ENCODE assay signal across 1 cellular context in the genomic region with DNA sequence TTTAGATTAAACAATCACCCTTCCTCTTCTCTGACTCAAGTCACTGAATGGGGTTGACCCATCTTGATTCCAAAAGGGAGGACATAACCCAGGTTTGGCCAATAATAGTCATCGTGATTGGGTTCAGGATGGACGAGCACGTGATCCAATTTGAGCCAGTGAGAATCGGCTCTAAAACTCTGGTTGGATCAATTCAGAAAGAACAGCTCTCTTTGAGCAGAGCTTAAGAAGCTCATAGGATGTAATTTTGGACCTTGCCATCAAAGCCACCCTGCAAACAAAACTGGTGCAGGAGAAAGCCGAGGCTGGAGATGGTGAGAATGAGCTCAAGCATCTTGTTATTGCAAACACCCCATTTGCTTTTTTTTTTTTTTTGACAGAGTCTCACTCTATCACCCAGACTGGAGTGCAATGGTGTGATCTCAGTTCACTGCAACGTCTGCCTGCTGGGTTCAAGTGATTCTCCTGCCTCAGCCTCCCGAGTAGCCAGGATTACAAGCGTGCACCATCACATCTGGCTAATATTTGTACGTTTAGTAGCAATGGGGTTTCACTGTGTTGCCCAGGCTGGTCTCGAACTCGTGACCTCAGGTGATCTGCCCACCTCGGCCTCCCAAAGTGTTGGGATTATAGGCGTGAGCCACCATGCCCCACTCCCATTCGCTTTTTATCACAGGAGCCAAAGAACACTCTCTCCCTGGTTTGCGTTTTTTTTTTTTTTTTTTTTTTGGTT.
TF ChIP-seq lines count a peak whose summit lies in the region.

No MANE protein-coding gene starts in this region.

TF ChIP-seq in K562, 482 proteins besides CTCF, POLR2A, EP300 and RAD21 (continued from another document):
- TF ChIP-seq, protein P1, sequence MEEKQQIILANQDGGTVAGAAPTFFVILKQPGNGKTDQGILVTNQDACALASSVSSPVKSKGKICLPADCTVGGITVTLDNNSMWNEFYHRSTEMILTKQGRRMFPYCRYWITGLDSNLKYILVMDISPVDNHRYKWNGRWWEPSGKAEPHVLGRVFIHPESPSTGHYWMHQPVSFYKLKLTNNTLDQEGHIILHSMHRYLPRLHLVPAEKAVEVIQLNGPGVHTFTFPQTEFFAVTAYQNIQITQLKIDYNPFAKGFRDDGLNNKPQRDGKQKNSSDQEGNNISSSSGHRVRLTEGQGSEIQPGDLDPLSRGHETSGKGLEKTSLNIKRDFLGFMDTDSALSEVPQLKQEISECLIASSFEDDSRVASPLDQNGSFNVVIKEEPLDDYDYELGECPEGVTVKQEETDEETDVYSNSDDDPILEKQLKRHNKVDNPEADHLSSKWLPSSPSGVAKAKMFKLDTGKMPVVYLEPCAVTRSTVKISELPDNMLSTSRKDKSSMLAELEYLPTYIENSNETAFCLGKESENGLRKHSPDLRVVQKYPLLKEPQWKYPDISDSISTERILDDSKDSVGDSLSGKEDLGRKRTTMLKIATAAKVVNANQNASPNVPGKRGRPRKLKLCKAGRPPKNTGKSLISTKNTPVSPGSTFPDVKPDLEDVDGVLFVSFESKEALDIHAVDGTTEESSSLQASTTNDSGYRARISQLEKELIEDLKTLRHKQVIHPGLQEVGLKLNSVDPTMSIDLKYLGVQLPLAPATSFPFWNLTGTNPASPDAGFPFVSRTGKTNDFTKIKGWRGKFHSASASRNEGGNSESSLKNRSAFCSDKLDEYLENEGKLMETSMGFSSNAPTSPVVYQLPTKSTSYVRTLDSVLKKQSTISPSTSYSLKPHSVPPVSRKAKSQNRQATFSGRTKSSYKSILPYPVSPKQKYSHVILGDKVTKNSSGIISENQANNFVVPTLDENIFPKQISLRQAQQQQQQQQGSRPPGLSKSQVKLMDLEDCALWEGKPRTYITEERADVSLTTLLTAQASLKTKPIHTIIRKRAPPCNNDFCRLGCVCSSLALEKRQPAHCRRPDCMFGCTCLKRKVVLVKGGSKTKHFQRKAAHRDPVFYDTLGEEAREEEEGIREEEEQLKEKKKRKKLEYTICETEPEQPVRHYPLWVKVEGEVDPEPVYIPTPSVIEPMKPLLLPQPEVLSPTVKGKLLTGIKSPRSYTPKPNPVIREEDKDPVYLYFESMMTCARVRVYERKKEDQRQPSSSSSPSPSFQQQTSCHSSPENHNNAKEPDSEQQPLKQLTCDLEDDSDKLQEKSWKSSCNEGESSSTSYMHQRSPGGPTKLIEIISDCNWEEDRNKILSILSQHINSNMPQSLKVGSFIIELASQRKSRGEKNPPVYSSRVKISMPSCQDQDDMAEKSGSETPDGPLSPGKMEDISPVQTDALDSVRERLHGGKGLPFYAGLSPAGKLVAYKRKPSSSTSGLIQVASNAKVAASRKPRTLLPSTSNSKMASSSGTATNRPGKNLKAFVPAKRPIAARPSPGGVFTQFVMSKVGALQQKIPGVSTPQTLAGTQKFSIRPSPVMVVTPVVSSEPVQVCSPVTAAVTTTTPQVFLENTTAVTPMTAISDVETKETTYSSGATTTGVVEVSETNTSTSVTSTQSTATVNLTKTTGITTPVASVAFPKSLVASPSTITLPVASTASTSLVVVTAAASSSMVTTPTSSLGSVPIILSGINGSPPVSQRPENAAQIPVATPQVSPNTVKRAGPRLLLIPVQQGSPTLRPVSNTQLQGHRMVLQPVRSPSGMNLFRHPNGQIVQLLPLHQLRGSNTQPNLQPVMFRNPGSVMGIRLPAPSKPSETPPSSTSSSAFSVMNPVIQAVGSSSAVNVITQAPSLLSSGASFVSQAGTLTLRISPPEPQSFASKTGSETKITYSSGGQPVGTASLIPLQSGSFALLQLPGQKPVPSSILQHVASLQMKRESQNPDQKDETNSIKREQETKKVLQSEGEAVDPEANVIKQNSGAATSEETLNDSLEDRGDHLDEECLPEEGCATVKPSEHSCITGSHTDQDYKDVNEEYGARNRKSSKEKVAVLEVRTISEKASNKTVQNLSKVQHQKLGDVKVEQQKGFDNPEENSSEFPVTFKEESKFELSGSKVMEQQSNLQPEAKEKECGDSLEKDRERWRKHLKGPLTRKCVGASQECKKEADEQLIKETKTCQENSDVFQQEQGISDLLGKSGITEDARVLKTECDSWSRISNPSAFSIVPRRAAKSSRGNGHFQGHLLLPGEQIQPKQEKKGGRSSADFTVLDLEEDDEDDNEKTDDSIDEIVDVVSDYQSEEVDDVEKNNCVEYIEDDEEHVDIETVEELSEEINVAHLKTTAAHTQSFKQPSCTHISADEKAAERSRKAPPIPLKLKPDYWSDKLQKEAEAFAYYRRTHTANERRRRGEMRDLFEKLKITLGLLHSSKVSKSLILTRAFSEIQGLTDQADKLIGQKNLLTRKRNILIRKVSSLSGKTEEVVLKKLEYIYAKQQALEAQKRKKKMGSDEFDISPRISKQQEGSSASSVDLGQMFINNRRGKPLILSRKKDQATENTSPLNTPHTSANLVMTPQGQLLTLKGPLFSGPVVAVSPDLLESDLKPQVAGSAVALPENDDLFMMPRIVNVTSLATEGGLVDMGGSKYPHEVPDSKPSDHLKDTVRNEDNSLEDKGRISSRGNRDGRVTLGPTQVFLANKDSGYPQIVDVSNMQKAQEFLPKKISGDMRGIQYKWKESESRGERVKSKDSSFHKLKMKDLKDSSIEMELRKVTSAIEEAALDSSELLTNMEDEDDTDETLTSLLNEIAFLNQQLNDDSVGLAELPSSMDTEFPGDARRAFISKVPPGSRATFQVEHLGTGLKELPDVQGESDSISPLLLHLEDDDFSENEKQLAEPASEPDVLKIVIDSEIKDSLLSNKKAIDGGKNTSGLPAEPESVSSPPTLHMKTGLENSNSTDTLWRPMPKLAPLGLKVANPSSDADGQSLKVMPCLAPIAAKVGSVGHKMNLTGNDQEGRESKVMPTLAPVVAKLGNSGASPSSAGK (IDR thresholded peaks at IDR 0.05): peak; percentile 24; the same call in 1 of the 2 replicates
- no peak for TF ChIP-seq HNRNPH1 (optimal IDR thresholded peaks at IDR 0.05; ENCODE audit: low read depth, low read length)
TF ChIP-seq in K562: peak in this region for 12.
